ENCODE assay signal across 8 cellular contexts in the genomic region with DNA sequence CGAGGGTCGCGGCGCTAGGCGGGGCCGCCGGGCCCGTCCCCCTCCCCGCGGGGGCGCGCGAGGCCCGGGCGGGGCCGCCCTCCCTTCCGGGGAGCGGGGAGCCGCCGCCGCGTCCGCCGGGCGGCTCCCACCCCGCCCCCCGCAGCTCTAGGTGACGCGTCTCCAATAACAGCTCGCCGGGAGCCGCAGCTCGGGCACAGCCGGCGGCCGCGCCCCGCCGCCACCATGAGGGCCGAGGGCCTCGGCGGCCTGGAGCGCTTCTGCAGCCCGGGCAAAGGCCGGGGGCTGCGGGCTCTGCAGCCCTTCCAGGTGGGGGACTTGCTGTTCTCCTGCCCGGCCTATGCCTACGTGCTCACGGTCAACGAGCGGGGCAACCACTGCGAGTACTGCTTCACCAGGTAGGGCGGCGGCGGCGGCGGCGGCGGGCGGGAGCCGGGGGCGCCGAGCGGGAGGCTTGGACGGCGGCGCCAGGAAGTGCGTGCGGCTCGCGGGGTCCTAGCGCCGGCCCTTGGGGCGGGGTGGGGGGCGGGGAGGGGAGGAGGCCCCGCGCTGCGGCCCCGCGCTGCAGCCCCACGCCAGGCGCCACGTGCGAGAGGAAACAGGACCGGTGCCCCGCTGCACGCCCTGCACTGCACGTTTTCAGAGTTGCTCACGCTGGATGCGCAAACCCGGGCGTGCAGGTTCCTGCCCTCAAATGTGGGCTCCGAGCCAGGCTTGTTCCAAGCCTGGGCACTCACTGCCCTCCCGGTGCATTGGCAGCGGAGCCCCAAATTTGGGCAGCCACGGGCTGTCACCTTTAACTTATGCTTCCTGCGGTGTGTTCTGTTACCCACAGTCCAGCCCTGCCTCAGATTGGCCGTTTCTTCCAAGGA. TPM values are rescaled to one million over a fixed set of nuclear protein-coding genes. Genes with fewer than 3 reads are reported as not detected.
DNase-seq lines count a peak whose midpoint lies in the region; ATAC-seq, FAIRE-seq and TF ChIP-seq lines count a peak whose summit lies in the region.

A gene with protein sequence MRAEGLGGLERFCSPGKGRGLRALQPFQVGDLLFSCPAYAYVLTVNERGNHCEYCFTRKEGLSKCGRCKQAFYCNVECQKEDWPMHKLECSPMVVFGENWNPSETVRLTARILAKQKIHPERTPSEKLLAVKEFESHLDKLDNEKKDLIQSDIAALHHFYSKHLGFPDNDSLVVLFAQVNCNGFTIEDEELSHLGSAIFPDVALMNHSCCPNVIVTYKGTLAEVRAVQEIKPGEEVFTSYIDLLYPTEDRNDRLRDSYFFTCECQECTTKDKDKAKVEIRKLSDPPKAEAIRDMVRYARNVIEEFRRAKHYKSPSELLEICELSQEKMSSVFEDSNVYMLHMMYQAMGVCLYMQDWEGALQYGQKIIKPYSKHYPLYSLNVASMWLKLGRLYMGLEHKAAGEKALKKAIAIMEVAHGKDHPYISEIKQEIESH (plus strand): TSS at position 130 of the 872 bp plus-strand sequence. CDS start 96 bp downstream, at position 226.

- peak within 1 kb of the TSS; percentile 82 for H3K4me3 ChIP-seq in fibroblast of pulmonary artery (replicated peaks; ENCODE audit: low read depth, low read length)

- peak; percentile 67 for ATAC-seq in GM21367 (IDR thresholded peaks at IDR 0.05; ENCODE audit: unreplicated experiment)
- peak; percentile 78 for ATAC-seq in activated T-helper 17 cell treated with anti-CD3 and anti-CD28 coated beads, Interleukin-2, amount 50 U/mL, for 72 hours (replicated peaks)

- H3K4me3 Mint-ChIP-seq in activated T-helper 17 cell treated with anti-CD3 and anti-CD28 coated beads, Interleukin-2, amount 50 U/mL, for 72 hours: peak within 1 kb of the TSS; percentile 92
- peak within 1 kb of the TSS; percentile 92 to 95 (median 94) for H3K4me3 Mint-ChIP-seq in nephron
- H3K4me3 Mint-ChIP-seq in stimulated activated naive CD8-positive, alpha-beta T cell treated with anti-CD3 and anti-CD28 coated beads, Interleukin-15, Interleukin-2, amounts not matched to agents 100 ng/mL and 50 ng/mL, for 24 hours: peak within 1 kb of the TSS; percentile 91

- no peaks in the 10 kb centered on the region for H3K36me3 Mint-ChIP-seq in activated T-helper 17 cell treated with anti-CD3 and anti-CD28 coated beads, Interleukin-2, amount 50 U/mL, for 72 hours (ENCODE audit: low read depth)
- peaks cover 17% of the 10 kb centered on the region for H3K36me3 Mint-ChIP-seq in nephron (ENCODE audit: low read depth)
- no peaks in the 10 kb centered on the region for H3K36me3 Mint-ChIP-seq in stimulated activated naive CD8-positive, alpha-beta T cell treated with anti-CD3 and anti-CD28 coated beads, Interleukin-15, Interleukin-2, amounts not matched to agents 100 ng/mL and 50 ng/mL, for 24 hours (ENCODE audit: low read depth)

- H3K9me3 Mint-ChIP-seq in activated T-helper 17 cell treated with anti-CD3 and anti-CD28 coated beads, Interleukin-2, amount 50 U/mL, for 72 hours: no peaks in the 10 kb centered on the region
- no peaks in the 10 kb centered on the region for H3K9me3 Mint-ChIP-seq in nephron
- peaks cover 6% of the 10 kb centered on the region for H3K9me3 Mint-ChIP-seq in stimulated activated naive CD8-positive, alpha-beta T cell treated with anti-CD3 and anti-CD28 coated beads, Interleukin-15, Interleukin-2, amounts not matched to agents 100 ng/mL and 50 ng/mL, for 24 hours

- FAIRE-seq in RCC 7860 (lab: Jason Lieb, UNC): no peak

- DNase-seq in DMS114 treated with DMSO at 0.1 percent for 48 hours (lab: John Stamatoyannopoulos, UW; ENCODE audit: unreplicated experiment): peak; percentile 20
- DNase-seq in HUDEP-2 (lab: John Stamatoyannopoulos, UW; ENCODE audit: unreplicated experiment in 76 of 76): peak in 52 of 76 experiments; percentile 6 to 69 (median 44)
- DNase-seq in RCC 7860 (ENCODE audit: low spot score): peak; percentile 50
- DNase-seq in fibroblast of pulmonary artery (ENCODE audit: low read depth): peak; percentile 50

- peak within 1 kb of the TSS; percentile 82 for H3K27ac Mint-ChIP-seq in activated T-helper 17 cell treated with anti-CD3 and anti-CD28 coated beads, Interleukin-2, amount 50 U/mL, for 72 hours
- peak within 1 kb of the TSS; percentile 81 to 97 (median 84) for H3K27ac Mint-ChIP-seq in nephron
- H3K27ac Mint-ChIP-seq in stimulated activated naive CD8-positive, alpha-beta T cell treated with anti-CD3 and anti-CD28 coated beads, Interleukin-15, Interleukin-2, amounts not matched to agents 100 ng/mL and 50 ng/mL, for 24 hours: peak within 1 kb of the TSS; percentile 91

- peaks cover 20% of the 10 kb centered on the region for H3K4me1 Mint-ChIP-seq in activated T-helper 17 cell treated with anti-CD3 and anti-CD28 coated beads, Interleukin-2, amount 50 U/mL, for 72 hours
- H3K4me1 Mint-ChIP-seq in nephron: peaks cover 27% of the 10 kb centered on the region
- H3K4me1 Mint-ChIP-seq in stimulated activated naive CD8-positive, alpha-beta T cell treated with anti-CD3 and anti-CD28 coated beads, Interleukin-15, Interleukin-2, amounts not matched to agents 100 ng/mL and 50 ng/mL, for 24 hours (ENCODE audit: low read depth): peaks cover 37% of the 10 kb centered on the region

- no peak for TF ChIP-seq CTCF in fibroblast of pulmonary artery (IDR thresholded peaks at IDR 0.05; ENCODE audit: low read length, missing control alignments)
- TF ChIP-seq CTCF in nephron (IDR thresholded peaks at IDR 0.05; ENCODE audit: unreplicated experiment in 3 of 3): no peak

- H3K27me3 Mint-ChIP-seq in activated T-helper 17 cell treated with anti-CD3 and anti-CD28 coated beads, Interleukin-2, amount 50 U/mL, for 72 hours: no peaks in the 10 kb centered on the region
- H3K27me3 Mint-ChIP-seq in nephron (ENCODE audit: low read depth): no peaks in the 10 kb centered on the region
- H3K27me3 Mint-ChIP-seq in stimulated activated naive CD8-positive, alpha-beta T cell treated with anti-CD3 and anti-CD28 coated beads, Interleukin-15, Interleukin-2, amounts not matched to agents 100 ng/mL and 50 ng/mL, for 24 hours: no peaks in the 10 kb centered on the region

RNA-seq across cellular contexts. Expression of the gene that starts here (rescaled TPM):
- total RNA-seq in activated T-helper 17 cell treated with anti-CD3 and anti-CD28 coated beads, Interleukin-2, amount 50 U/mL, for 72 hours: 10 to 100 TPM; 35.2 to 50.9 TPM

Comparison
In these comparisons a context has a peak if more than half of its experiments do, and no peak if none do; other contexts are left out.
1. Peak in every context shown above with its lines: DNase-seq, ATAC-seq and H3K4me3 ChIP-seq.